ENCODE assay signal across 8 cellular contexts in genomic region chr4:88378691-88379559, GRCh38. TPM values are rescaled to one million over a fixed set of nuclear protein-coding genes. Genes with fewer than 3 reads are reported as not detected.
DNase-seq lines count a peak whose midpoint lies in the region; ATAC-seq, FAIRE-seq and TF ChIP-seq lines count a peak whose summit lies in the region.

HERC6 (plus strand) TSS chr4:88378852; CDS start chr4:88378922, 70 bp downstream.

- H3K27ac ChIP-seq in angular gyrus (ENCODE audit: low read depth, low read length) (peak within 1 kb of the TSS; percentile 82), right cardiac atrium (ENCODE audit: low read length) (peak within 1 kb of the TSS; percentile 76), psoas muscle (peak within 1 kb of the TSS; percentile 76)

- WGBS in right cardiac atrium: under 1% methylated on average over 62 of the region's 62 CpGs
- WGBS in psoas muscle, 3 donors: 0 to 1% (median 1%) methylated on average over 57 to 62 of the region's 62 CpGs

- H3K4me3 Mint-ChIP-seq in T-helper 1 cell treated with Interleukin-12 subunit alpha and Interleukin-12 subunit beta and Interleukin-4 antibody, amounts not matched to agents 30 μg/mL and 1 μg/mL, for 36 hours: peak within 1 kb of the TSS; percentile 91

- H3K9me3 Mint-ChIP-seq in T-helper 1 cell treated with Interleukin-12 subunit alpha and Interleukin-12 subunit beta and Interleukin-4 antibody, amounts not matched to agents 30 μg/mL and 1 μg/mL, for 36 hours: peaks cover 14% of the 10 kb centered on the region

- H3K27me3 Mint-ChIP-seq in T-helper 1 cell treated with Interleukin-12 subunit alpha and Interleukin-12 subunit beta and Interleukin-4 antibody, amounts not matched to agents 30 μg/mL and 1 μg/mL, for 36 hours (ENCODE audit: low read depth): no peaks in the 10 kb centered on the region

- H3K4me1 ChIP-seq in right cardiac atrium (ENCODE audit: control insufficient read depth, insufficient read depth, low read length) (no peaks in the 10 kb centered on the region), psoas muscle (no peaks in the 10 kb centered on the region)

- peaks cover 38% of the 10 kb centered on the region for H3K36me3 Mint-ChIP-seq in T-helper 1 cell treated with Interleukin-12 subunit alpha and Interleukin-12 subunit beta and Interleukin-4 antibody, amounts not matched to agents 30 μg/mL and 1 μg/mL, for 36 hours (ENCODE audit: low read depth)

- H3K4me3 ChIP-seq in right cardiac atrium (ENCODE audit: low read length): peak within 1 kb of the TSS; percentile 92
- H3K4me3 ChIP-seq in psoas muscle: peak within 1 kb of the TSS; percentile 99

- TF ChIP-seq CTCF in GM12874 (IDR thresholded peaks at IDR 0.05; ENCODE audit: insufficient read depth, low read depth, low read length) (peak; percentile 86), psoas muscle (IDR thresholded peaks at IDR 0.05) (peak; percentile 61)

- FAIRE-seq in urothelium cell line (lab: Jason Lieb, UNC): peak; percentile 50

- DNase-seq in NCI-H1092 (lab: John Stamatoyannopoulos, UW) (peak; percentile 70), right cardiac atrium (peak; percentile 79 to 91 (median 90)), psoas muscle (peak; percentile 73 to 81), urothelium cell line (ENCODE audit: low spot score) (peak; percentile 85)

- peaks cover 56% of the 10 kb centered on the region for H3K4me1 Mint-ChIP-seq in T-helper 1 cell treated with Interleukin-12 subunit alpha and Interleukin-12 subunit beta and Interleukin-4 antibody, amounts not matched to agents 30 μg/mL and 1 μg/mL, for 36 hours (ENCODE audit: low read depth)

- intact Hi-C loops in right cardiac atrium (cut with DNase I) (loop anchor here in 2 of 4 donors (5.0 to 10.0 kb wide), 3 partner anchors 86 to 157 kb away; partner anchors contain the start of gene PPM1K (in 1 of the 2)), psoas muscle (cut with DNase I) (loop anchor here (2.0 to 10.0 kb wide), 4 partner anchors 78 to 162 kb away; partner anchors contain the start of genes HERC5 (in 1 of the 2), PPM1K (in 1 of the 2) and PYURF (in 1 of the 2))

- peak within 1 kb of the TSS; percentile 89 for H3K27ac Mint-ChIP-seq in T-helper 1 cell treated with Interleukin-12 subunit alpha and Interleukin-12 subunit beta and Interleukin-4 antibody, amounts not matched to agents 30 μg/mL and 1 μg/mL, for 36 hours

- H3K36me3 ChIP-seq in psoas muscle (ENCODE audit: insufficient read depth in 1 of 2, low read depth in 1 of 2): no peaks in the 10 kb centered on the region

- ATAC-seq in HG02623 (IDR thresholded peaks at IDR 0.05; ENCODE audit: unreplicated experiment): peak; percentile 61
- peak; percentile 97 for ATAC-seq in right cardiac atrium
- ATAC-seq in psoas muscle: peak; percentile 95 to 98 (median 97)

- H3K27me3 ChIP-seq in right cardiac atrium (ENCODE audit: control insufficient read depth, insufficient read depth) (no peaks in the 10 kb centered on the region), psoas muscle (ENCODE audit: insufficient read depth in 3 of 3, low read length in 2 of 3) (no peaks in the 10 kb centered on the region)

- H3K9me3 ChIP-seq in right cardiac atrium (ENCODE audit: control insufficient read depth, low read length) (no peaks in the 10 kb centered on the region), psoas muscle (no peaks in the 10 kb centered on the region)

RNA-seq across cellular contexts. Expression of gene HERC6, which starts in this region (rescaled TPM):
- total RNA-seq in right cardiac atrium: 10 to 100 TPM in 1 of 4 donors, 1 to 10 TPM in 3; 7.7 to 10.9 (median 9.8) TPM
- polyA plus RNA-seq in right cardiac atrium: 5.1 TPM
- 1 to 10 TPM in 3 of 4 donors, under 1 TPM in 1; 0.86 to 2.7 (median 1.8) TPM for total RNA-seq in psoas muscle
- polyA plus RNA-seq in psoas muscle: under 1 TPM; 0.53 to 0.92 (median 0.75) TPM

Comparison
In these comparisons a context has a peak if more than half of its experiments do, and no peak if none do; other contexts are left out.
1. Peak in every context shown above with its lines: DNase-seq, ATAC-seq, H3K4me3 ChIP-seq and H3K27ac ChIP-seq.